In the genomic region with DNA sequence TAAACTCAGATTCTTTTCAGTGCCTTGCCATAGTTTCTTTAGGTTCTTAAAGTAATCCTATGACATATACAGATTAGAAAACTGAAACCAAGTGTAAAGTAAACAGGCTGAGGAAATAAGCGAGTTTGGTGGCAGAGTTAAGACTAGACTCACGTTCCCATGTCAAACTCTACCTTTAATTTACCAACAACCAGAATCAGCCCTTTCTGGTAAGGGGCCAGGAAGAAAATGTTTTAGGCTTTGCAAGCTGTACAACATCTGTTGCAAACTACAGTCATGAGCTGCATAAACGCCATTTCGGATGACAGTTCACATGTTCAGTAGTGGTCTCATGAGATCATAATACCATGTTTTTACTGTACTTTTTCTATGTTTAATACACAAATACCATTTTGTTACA, we compare ENCODE assay signal across 17 cellular contexts.
A peak's percentile ranks its signal among the peaks of the same experiment; 100 is the strongest.
DNase-seq lines count a peak whose midpoint lies in the region; ATAC-seq, FAIRE-seq and TF ChIP-seq lines count a peak whose summit lies in the region.
"Had no signal": no experiment of that assay in that cellular context is flagged by ENCODE, and none has a peak within 500 bp of the region (broad histone marks: within the 10 kb centered on the region; RNA-seq: fewer than 3 reads in every experiment).

No MANE protein-coding gene starts in this region.

- H3K4me3 Mint-ChIP-seq in astrocyte (ENCODE audit: unreplicated experiment): peak overlapping the region; percentile 45
- no peak overlapping the region for H3K4me3 Mint-ChIP-seq in nephron progenitor cell
- H3K4me3 Mint-ChIP-seq: central memory CD8-positive, alpha-beta T cell had no signal

- H3K4me1 Mint-ChIP-seq in astrocyte (ENCODE audit: low read depth, unreplicated experiment): peaks cover 53% of the 10 kb centered on the region
- peaks cover 66% of the 10 kb centered on the region for H3K4me1 Mint-ChIP-seq in nephron progenitor cell
- H3K4me1 Mint-ChIP-seq: central memory CD8-positive, alpha-beta T cell had no signal

- peak overlapping the region; percentile 37 for H3K9ac ChIP-seq in astrocyte (ENCODE audit: low read length)

- H3K4me1 ChIP-seq in astrocyte (ENCODE audit: insufficient read depth, low read length) (peaks cover 47% of the 10 kb centered on the region), foreskin keratinocyte (peaks cover 47% of the 10 kb centered on the region), sigmoid colon (peaks cover 0 to 76% (median 62%) of the 10 kb centered on the region in 4 donors)
- H3K4me1 ChIP-seq: Peyer's patch had no signal

- H3K9me3 ChIP-seq in astrocyte (ENCODE audit: insufficient read depth, low read depth, low read length) (no peaks in the 10 kb centered on the region), sigmoid colon (no peaks in the 10 kb centered on the region)
- H3K9me3 ChIP-seq: Peyer's patch had no signal

- peak; percentile 52 for FAIRE-seq in astrocyte (lab: Jason Lieb, UNC)

- H3K79me2 ChIP-seq in astrocyte (ENCODE audit: insufficient read depth, low read length): no peaks in the 10 kb centered on the region

- H3K27me3 Mint-ChIP-seq in astrocyte (ENCODE audit: low read depth, unreplicated experiment): no peaks in the 10 kb centered on the region
- H3K27me3 Mint-ChIP-seq in nephron progenitor cell (ENCODE audit: low read depth, poor library complexity): peaks cover 4% of the 10 kb centered on the region
- H3K27me3 Mint-ChIP-seq: central memory CD8-positive, alpha-beta T cell had no signal

- no peak for TF ChIP-seq CTCF in astrocyte (IDR thresholded peaks at IDR 0.05; ENCODE audit: insufficient read depth, low read depth, low read length)
- no peak for TF ChIP-seq CTCF in foreskin keratinocyte (conservative IDR thresholded peaks at IDR 0.05)
- TF ChIP-seq CTCF in sigmoid colon (IDR thresholded peaks at IDR 0.05): no peak
- no peak for TF ChIP-seq CTCF in nephron progenitor cell (IDR thresholded peaks at IDR 0.05)

- WGBS in sigmoid colon, 2 donors: 60 to 72% methylated on average over 4 of the region's 4 CpGs

- peak overlapping the region; percentile 47 for H3K4me2 ChIP-seq in astrocyte (ENCODE audit: low read length)

- peak; percentile 50 for DNase-seq in H4 (ENCODE audit: low spot score)
- DNase-seq in astrocyte (ENCODE audit: low read depth): peak; percentile 38
- no peak for DNase-seq in foreskin keratinocyte
- DNase-seq in sigmoid colon: no peak
- no peak for DNase-seq in GM19240 (ENCODE audit: insufficient read length, low spot score)
- no peak for DNase-seq in NCI-H526 (lab: John Stamatoyannopoulos, UW)
- DNase-seq in nephron progenitor cell: no peak
- DNase-seq in OCI-M2 (lab: John Stamatoyannopoulos, UW; ENCODE audit: unreplicated experiment): no peak
- DNase-seq: DMS53; GOT3; KBM-7; nucleus accumbens; Peyer's patch; stimulated activated naive CD4-positive, alpha-beta T cell had no signal

- ATAC-seq in foreskin keratinocyte: no peak
- ATAC-seq: activated naive CD4-positive, alpha-beta T cell treated with anti-CD3 and anti-CD28 coated beads, Interleukin-2, amount 50 U/mL, for 72 hours had no signal

- H3K27ac ChIP-seq in astrocyte (ENCODE audit: low read depth, low read length): peak overlapping the region; percentile 79
- H3K27ac ChIP-seq in foreskin keratinocyte: peak overlapping the region; percentile 82
- peak overlapping the region; percentile 70 to 90 (median 80) for H3K27ac ChIP-seq in sigmoid colon

- no peak for TF ChIP-seq EP300 in sigmoid colon (IDR thresholded peaks at IDR 0.05)

- no peaks in the 10 kb centered on the region for H3K36me3 ChIP-seq in astrocyte (ENCODE audit: insufficient read depth, low read length)
- H3K36me3 ChIP-seq in sigmoid colon: no peaks in the 10 kb centered on the region
- H3K36me3 ChIP-seq: Peyer's patch had no signal

- no peak overlapping the region for H3K4me3 ChIP-seq in astrocyte (ENCODE audit: insufficient read depth, low read depth, low read length)
- H3K4me3 ChIP-seq in sigmoid colon: no peak overlapping the region
- H3K4me3 ChIP-seq: Peyer's patch, skin epidermis had no signal

- intact Hi-C loops in sigmoid colon (cut with DNase I): loop anchor here (5.0 kb wide), 1 partner anchor 44 kb away; no protein-coding TSS in a partner anchor

- no peak for TF ChIP-seq POLR2A in sigmoid colon (IDR thresholded peaks at IDR 0.05)

- H3K27me3 ChIP-seq in astrocyte (ENCODE audit: insufficient read depth, low read length) (no peaks in the 10 kb centered on the region), foreskin keratinocyte (no peaks in the 10 kb centered on the region), sigmoid colon (no peaks in the 10 kb centered on the region)
- H3K27me3 ChIP-seq: Peyer's patch had no signal

- H3K27ac Mint-ChIP-seq in astrocyte (ENCODE audit: unreplicated experiment): peak overlapping the region; percentile 96
- no peak overlapping the region for H3K27ac Mint-ChIP-seq in nephron progenitor cell
- H3K27ac Mint-ChIP-seq: activated naive CD4-positive, alpha-beta T cell treated with anti-CD3 and anti-CD28 coated beads, Interleukin-2, amount 50 U/mL, for 72 hours had no signal

- H3K36me3 Mint-ChIP-seq in astrocyte (ENCODE audit: low read depth, unreplicated experiment) (no peaks in the 10 kb centered on the region), nephron progenitor cell (ENCODE audit: low read depth) (no peaks in the 10 kb centered on the region)

- no peak overlapping the region for H2AFZ ChIP-seq in astrocyte (ENCODE audit: low read depth, low read length)

- peaks cover 7% of the 10 kb centered on the region for H3K9me3 Mint-ChIP-seq in astrocyte (ENCODE audit: unreplicated experiment)
- no peaks in the 10 kb centered on the region for H3K9me3 Mint-ChIP-seq in nephron progenitor cell
- H3K9me3 Mint-ChIP-seq: central memory CD8-positive, alpha-beta T cell had no signal

- no peaks in the 10 kb centered on the region for H4K20me1 ChIP-seq in astrocyte (ENCODE audit: insufficient read depth, low read length)

Comparison
In these comparisons a context has a peak if more than half of its experiments do, and no peak if none do; other contexts are left out.
1. DNase-seq: peak in H4 (single experiment) and astrocyte (single experiment); none in foreskin keratinocyte (0 of 2), sigmoid colon (single experiment), GM19240 (single experiment), NCI-H526 (0 of 2), nephron progenitor cell (single experiment) and OCI-M2 (single experiment).
2. Peak in every context shown above with its lines, with median percentiles within 50 percentile points of each other: H3K27ac ChIP-seq.